In the genomic region with DNA sequence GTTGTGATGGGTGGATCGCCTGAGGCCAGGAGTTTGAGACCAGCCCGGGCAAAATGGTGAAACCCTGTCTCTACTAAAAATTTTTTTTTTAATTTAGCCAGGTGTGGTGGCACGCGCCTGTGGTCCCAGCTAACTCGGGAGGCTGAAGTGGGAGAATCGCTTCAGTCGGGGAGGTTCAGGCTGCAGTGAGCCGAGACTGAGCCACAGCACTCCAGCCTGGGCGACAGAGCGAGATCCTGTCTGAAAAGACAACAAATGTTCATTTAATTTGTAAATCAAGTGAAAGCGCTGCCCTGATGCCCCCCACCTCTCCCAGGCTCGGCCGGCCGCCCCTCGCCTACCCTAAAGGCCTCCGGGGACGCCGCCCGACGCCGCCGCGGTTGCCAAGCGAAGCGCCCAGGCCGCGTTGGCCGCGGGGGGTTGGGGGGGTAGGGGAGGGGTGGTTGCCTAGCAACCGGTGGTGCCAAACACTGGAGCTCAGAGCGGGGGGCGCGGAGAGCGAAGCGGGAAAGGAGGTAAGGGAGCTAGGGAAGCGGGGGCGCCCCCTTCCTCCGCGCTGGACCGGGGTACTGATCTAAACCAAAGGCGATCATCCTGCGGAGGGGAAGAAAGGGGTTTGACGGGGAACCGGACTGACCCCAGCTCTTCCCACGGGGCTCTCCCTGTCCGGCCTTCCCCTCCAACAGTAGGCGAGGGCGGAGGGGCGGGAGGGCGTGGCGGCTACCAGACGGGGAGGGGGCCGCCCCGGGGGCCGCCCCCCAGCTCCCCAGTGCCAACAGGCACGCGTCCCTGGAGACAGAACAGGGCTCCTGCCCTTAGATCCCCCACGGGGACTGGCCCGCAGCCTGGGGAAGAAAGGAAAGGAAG, we compare ENCODE assay signal across 8 cellular contexts. TPM values are rescaled to one million over a fixed set of nuclear protein-coding genes. Genes with fewer than 3 reads are reported as not detected.
DNase-seq lines count a peak whose midpoint lies in the region; ATAC-seq and TF ChIP-seq lines count a peak whose summit lies in the region.

A gene with protein sequence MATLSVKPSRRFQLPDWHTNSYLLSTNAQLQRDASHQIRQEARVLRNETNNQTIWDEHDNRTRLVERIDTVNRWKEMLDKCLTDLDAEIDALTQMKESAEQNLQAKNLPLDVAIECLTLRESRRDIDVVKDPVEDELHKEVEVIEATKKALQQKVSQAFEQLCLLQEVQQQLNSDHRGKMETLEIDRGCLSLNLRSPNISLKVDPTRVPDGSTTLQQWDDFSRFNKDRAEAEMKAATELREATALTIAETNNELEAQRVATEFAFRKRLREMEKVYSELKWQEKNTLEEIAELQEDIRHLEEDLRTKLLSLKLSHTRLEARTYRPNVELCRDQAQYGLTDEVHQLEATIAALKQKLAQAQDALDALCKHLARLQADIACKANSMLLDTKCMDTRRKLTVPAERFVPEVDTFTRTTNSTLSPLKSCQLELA (plus strand): TSS at position 460 of the 867 bp plus-strand sequence. CDS start 828 bp downstream, outside the sequence.

- DNase-seq in ACHN = peak; percentile 37
- peak; percentile 39 for DNase-seq in HEK293T (ENCODE audit: extremely low spot score)
- DNase-seq in heart right ventricle = no peak
- no peak for DNase-seq in prostate gland (ENCODE audit: low spot score)
- no peak for DNase-seq in stimulated activated CD4-positive, alpha-beta T cell treated with anti-CD3 and anti-CD28 coated beads, Interleukin-4, amount 100 ng/mL, for 24 hours
- no peak for DNase-seq in SKM-1 treated with dmso at 0.1 percent for 144 hours (lab: John Stamatoyannopoulos, UW; ENCODE audit: unreplicated experiment)
- no peak for DNase-seq in Caco-2

- no peak within 1 kb of the TSS for H3K4me3 Mint-ChIP-seq in Caco-2 (ENCODE audit: unreplicated experiment)

- TF ChIP-seq CTCF in VCaP (conservative IDR thresholded peaks at IDR 0.05) (no peak), heart right ventricle (IDR thresholded peaks at IDR 0.05) (no peak), prostate gland (IDR thresholded peaks at IDR 0.05) (no peak), Caco-2 (IDR thresholded peaks at IDR 0.05; ENCODE audit: insufficient read depth in 1 of 2, low read depth in 1 of 2, low read length in 1 of 2, severe bottlenecking in 1 of 2, unreplicated experiment in 1 of 2) (no peak)

- no peak within 1 kb of the TSS for H3K27ac Mint-ChIP-seq in Caco-2 (ENCODE audit: unreplicated experiment)

- no peaks in the 10 kb centered on the region for H3K9me3 ChIP-seq in heart right ventricle
- H3K9me3 ChIP-seq in prostate gland = no peaks in the 10 kb centered on the region
- H3K9me3 ChIP-seq in Caco-2 = no peaks in the 10 kb centered on the region

- peak in 1 of 8 donors; percentile 7 for ATAC-seq in heart right ventricle

- peak within 1 kb of the TSS; percentile 16 to 55 (median 52) for H3K4me3 ChIP-seq in heart right ventricle
- H3K4me3 ChIP-seq in prostate gland = peak within 1 kb of the TSS; percentile 36 to 47
- H3K4me3 ChIP-seq in Caco-2 (ENCODE audit: low read depth, low read length) = no peak within 1 kb of the TSS

- H3K27me3 ChIP-seq in heart right ventricle (peaks cover 4 to 35% (median 23%) of the 10 kb centered on the region in 7 donors), prostate gland (replicated peaks; ENCODE audit: insufficient read depth) (no peaks in the 10 kb centered on the region), Caco-2 (replicated peaks; ENCODE audit: control insufficient read depth, insufficient read depth, low read length) (no peaks in the 10 kb centered on the region)

- H3K4me1 ChIP-seq in heart right ventricle (peaks cover 0 to 23% (median 18%) of the 10 kb centered on the region in 9 donors), prostate gland (replicated peaks) (peaks cover 6% of the 10 kb centered on the region), Caco-2 (0 out of 2 replicates have a peak, but pooled peaks cover 6% of the 10 kb centered on the region)

- CTCF ChIA-PET in HEK293T (lab: Yijun Ruan, JAX) (interaction anchor here (0.5 to 0.8 kb wide), 2 partner anchors 13 to 204 kb away, joined by 3 to 4 read pairs; no protein-coding TSS in a partner anchor), Caco-2 (lab: Charles Lee) (no interaction called here)

- no peaks in the 10 kb centered on the region for H3K36me3 ChIP-seq in heart right ventricle
- no peaks in the 10 kb centered on the region for H3K36me3 ChIP-seq in prostate gland
- no peaks in the 10 kb centered on the region for H3K36me3 ChIP-seq in Caco-2 (ENCODE audit: control insufficient read depth, insufficient read depth, low read length)

- intact Hi-C loops in heart right ventricle (cut with DNase I) (loop anchor here in 3 of 10 donors (10.0 kb wide), 2 partner anchors 149 to 199 kb away; a partner anchor contains a TSS), prostate gland (cut with DNase I) (no loop called here), Caco-2 (cut with micrococcal nuclease; ENCODE audit: unreplicated experiment) (no loop called here)

- 13% methylated on average over 56 to 58 of the region's 59 CpGs for WGBS in heart right ventricle, 2 donors
- WGBS in prostate gland = 14% methylated on average over 55 of the region's 59 CpGs

- H3K36me3 Mint-ChIP-seq in Caco-2 (ENCODE audit: insufficient read depth, unreplicated experiment) = peaks cover 8% of the 10 kb centered on the region

- H3K27ac ChIP-seq in VCaP (peak within 1 kb of the TSS; percentile 22; the same call in 1 of the 2 replicates), heart right ventricle (no peak within 1 kb of the TSS), prostate gland (peak within 1 kb of the TSS; percentile 9 to 12)

- H3K4me1 Mint-ChIP-seq in Caco-2 (ENCODE audit: low read depth, unreplicated experiment) = no peaks in the 10 kb centered on the region

- no peaks in the 10 kb centered on the region for H3K27me3 Mint-ChIP-seq in Caco-2 (ENCODE audit: insufficient read depth, unreplicated experiment)

- H3K9me3 Mint-ChIP-seq in Caco-2 (ENCODE audit: unreplicated experiment) = no peaks in the 10 kb centered on the region

- no peak for TF ChIP-seq POLR2A in prostate gland (IDR thresholded peaks at IDR 0.05)

- POLR2A ChIA-PET in HEK293T (lab: Yijun Ruan, JAX) (interaction anchor here (1.0 kb wide), 1 partner anchor 153 kb away, joined by 3 read pairs; a partner anchor contains a TSS), Caco-2 (lab: Charles Lee) (no interaction called here)

- in situ Hi-C loops in ACHN (cut with HindIII; ENCODE audit: low pct_ligation_motif_present, low pct_unique_long_range_greater_than_20kb, low sequenced_read_pairs) = no loop called here

- no TSS peak for BruUV-seq in Caco-2 (replicated peaks; lab: Mats Ljungman, UMichigan)

TF ChIP-seq in HEK293T, 16 proteins besides CTCF, POLR2A, EP300 and RAD21:
- TF ChIP-seq FOXA1 (IDR thresholded peaks at IDR 0.05) (no peak), HDGF (IDR thresholded peaks at IDR 0.05; ENCODE audit: borderline replicate concordance) (no peak), TARDBP (IDR thresholded peaks at IDR 0.05) (no peak), L3MBTL2 (conservative IDR thresholded peaks at IDR 0.05) (no peak), FOXM1 (IDR thresholded peaks at IDR 0.05; ENCODE audit: borderline replicate concordance) (no peak), BHLHE40 (IDR thresholded peaks at IDR 0.05; ENCODE audit: borderline replicate concordance) (no peak), SP1 (IDR thresholded peaks at IDR 0.05) (no peak)
- TF ChIP-seq, protein P1, sequence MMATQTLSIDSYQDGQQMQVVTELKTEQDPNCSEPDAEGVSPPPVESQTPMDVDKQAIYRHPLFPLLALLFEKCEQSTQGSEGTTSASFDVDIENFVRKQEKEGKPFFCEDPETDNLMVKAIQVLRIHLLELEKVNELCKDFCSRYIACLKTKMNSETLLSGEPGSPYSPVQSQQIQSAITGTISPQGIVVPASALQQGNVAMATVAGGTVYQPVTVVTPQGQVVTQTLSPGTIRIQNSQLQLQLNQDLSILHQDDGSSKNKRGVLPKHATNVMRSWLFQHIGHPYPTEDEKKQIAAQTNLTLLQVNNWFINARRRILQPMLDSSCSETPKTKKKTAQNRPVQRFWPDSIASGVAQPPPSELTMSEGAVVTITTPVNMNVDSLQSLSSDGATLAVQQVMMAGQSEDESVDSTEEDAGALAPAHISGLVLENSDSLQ (IDR thresholded peaks at IDR 0.05) = no peak

RNA-seq across cellular contexts. Expression of the gene that starts here (rescaled TPM):
- total RNA-seq in heart right ventricle (not detected), prostate gland (1 to 10 TPM in 1 of 2 donors, under 1 TPM in 1; 0.77 to 6.0 TPM), Caco-2 (2022) (not detected in 2 replicates)
- polyA plus RNA-seq in heart right ventricle = under 1 TPM in 1 of 2 donors, not detected in 1; 0.06 TPM

Comparison
In these comparisons a context has a peak if more than half of its experiments do, and no peak if none do; other contexts are left out.
1. DNase-seq: peak in ACHN (single experiment) and HEK293T (single experiment); none in heart right ventricle (0 of 2), prostate gland (single experiment), stimulated activated CD4-positive, alpha-beta T cell treated with anti-CD3 and anti-CD28 coated beads, Interleukin-4, amount 100 ng/mL, for 24 hours (single experiment), SKM-1 treated with dmso at 0.1 percent for 144 hours (single experiment) and Caco-2 (0 of 2).
2. H3K27ac ChIP-seq: peak in VCaP (single experiment) and prostate gland (2 of 2); none in heart right ventricle (0 of 10).